In genomic region chr9:100366121-100366520, GRCh38 we compare ENCODE assay signal across 8 cellular contexts.
"Had no signal": no experiment of that assay in that cellular context is flagged by ENCODE, and none has a peak within 500 bp of the region (broad histone marks: within the 10 kb centered on the region; RNA-seq: fewer than 3 reads in every experiment).

No MANE protein-coding gene starts in this region.

- H3K4me3 ChIP-seq: GM12878 had no signal

- DNase-seq: GDM1, GF-D8 had no signal

- FAIRE-seq: G401.6, GM12878, GM12891, GM12892, GM18507, GM19239 had no signal

- ATAC-seq: GM12878 had no signal
